ENCODE assay signal across 17 cellular contexts in genomic region chr7:33579561-33579960, GRCh38.
DNase-seq lines count a peak whose midpoint lies in the region; ATAC-seq and TF ChIP-seq lines count a peak whose summit lies in the region.
"Had no signal": no experiment of that assay in that cellular context is flagged by ENCODE, and none has a peak within 500 bp of the region (broad histone marks: within the 10 kb centered on the region; RNA-seq: fewer than 3 reads in every experiment).

No MANE protein-coding gene starts in this region.

- H3K4me1 ChIP-seq in left lung (no peaks in the 10 kb centered on the region), upper lobe of right lung (no peaks in the 10 kb centered on the region)

- no peaks in the 10 kb centered on the region for H3K36me3 ChIP-seq in left lung
- H3K36me3 ChIP-seq in upper lobe of right lung: no peaks in the 10 kb centered on the region

- H3K4me3 Mint-ChIP-seq in mesothelial cell of epicardium (no peak overlapping the region), glutamatergic neuron (ENCODE audit: unreplicated experiment) (no peak overlapping the region), T-cell (no peak overlapping the region)
- H3K4me3 Mint-ChIP-seq: CD4-positive, alpha-beta memory T cell; GM23338; H9 had no signal

- H3K27me3 Mint-ChIP-seq in mesothelial cell of epicardium (ENCODE audit: low read depth): no peaks in the 10 kb centered on the region
- H3K27me3 Mint-ChIP-seq in glutamatergic neuron (ENCODE audit: unreplicated experiment): peaks cover 1% of the 10 kb centered on the region
- no peaks in the 10 kb centered on the region for H3K27me3 Mint-ChIP-seq in T-cell
- H3K27me3 Mint-ChIP-seq: CD4-positive, alpha-beta memory T cell had no signal

- H3K36me3 Mint-ChIP-seq in mesothelial cell of epicardium (peaks cover 9% of the 10 kb centered on the region), glutamatergic neuron (ENCODE audit: unreplicated experiment) (no peaks in the 10 kb centered on the region), T-cell (peaks cover 18% of the 10 kb centered on the region)

- ATAC-seq in left lung (peak; percentile 61), omental fat pad (ENCODE audit: low FRiP score) (peak; percentile 57), upper lobe of right lung (peak; percentile 13), HG02610 (IDR thresholded peaks at IDR 0.05; ENCODE audit: unreplicated experiment) (no peak), T-cell (replicated peaks in 1 of 4) (no peak)
- ATAC-seq: GM23338, HCT116 had no signal

- H3K27ac ChIP-seq in left lung (no peak overlapping the region), upper lobe of right lung (no peak overlapping the region)

- DNase-seq in left lung (no peak), mesothelial cell of epicardium (ENCODE audit: low spot score in 2 of 2, unreplicated experiment in 2 of 2) (no peak), omental fat pad (ENCODE audit: low spot score) (no peak), upper lobe of right lung (no peak), glutamatergic neuron (no peak), T-cell (no peak)
- DNase-seq: C1 segment of cervical spinal cord; Calu3; CD4-positive, alpha-beta memory T cell; COR-L47; DMS53; DMS79 treated with DMSO at 0.1 percent for 48 hours; GF-D8; H9 had no signal

- TF ChIP-seq CTCF in left lung (IDR thresholded peaks at IDR 0.05) (no peak), mesothelial cell of epicardium (IDR thresholded peaks at IDR 0.05; ENCODE audit: unreplicated experiment) (no peak), omental fat pad (IDR thresholded peaks at IDR 0.05) (no peak), upper lobe of right lung (IDR thresholded peaks at IDR 0.05) (no peak), glutamatergic neuron (IDR thresholded peaks at IDR 0.05; ENCODE audit: partially characterized antibody, unreplicated experiment) (no peak)

- peaks cover 9% of the 10 kb centered on the region for H3K9me3 Mint-ChIP-seq in mesothelial cell of epicardium
- no peaks in the 10 kb centered on the region for H3K9me3 Mint-ChIP-seq in glutamatergic neuron (ENCODE audit: unreplicated experiment)
- H3K9me3 Mint-ChIP-seq in T-cell: peaks cover 3 to 18% (median 7%) of the 10 kb centered on the region in 3 donors

- peaks cover 0 to 4% of the 10 kb centered on the region in 2 donors for H3K9me3 ChIP-seq in left lung
- H3K9me3 ChIP-seq in upper lobe of right lung: no peaks in the 10 kb centered on the region

- POLR2A ChIA-PET in T-cell (lab: Charles Lee): no interaction called here

- intact Hi-C loops in left lung (cut with DNase I): no loop called here
- intact Hi-C loops in upper lobe of right lung (cut with DNase I): no loop called here

- H3K27ac Mint-ChIP-seq in mesothelial cell of epicardium: peak overlapping the region; percentile 35
- no peak overlapping the region for H3K27ac Mint-ChIP-seq in glutamatergic neuron (ENCODE audit: unreplicated experiment)
- no peak overlapping the region for H3K27ac Mint-ChIP-seq in T-cell
- H3K27ac Mint-ChIP-seq: CD4-positive, alpha-beta memory T cell; GM23338 had no signal

- H3K4me3 ChIP-seq in left lung (no peak overlapping the region), upper lobe of right lung (no peak overlapping the region)
- H3K4me3 ChIP-seq: GM23338 had no signal

- peaks cover 20% of the 10 kb centered on the region for H3K4me1 Mint-ChIP-seq in mesothelial cell of epicardium
- H3K4me1 Mint-ChIP-seq in glutamatergic neuron (ENCODE audit: low read depth, unreplicated experiment): peaks cover 7% of the 10 kb centered on the region
- H3K4me1 Mint-ChIP-seq in T-cell: no peaks in the 10 kb centered on the region
- H3K4me1 Mint-ChIP-seq: CD4-positive, alpha-beta memory T cell; H9 had no signal

- H3K27me3 ChIP-seq in left lung (no peaks in the 10 kb centered on the region), upper lobe of right lung (no peaks in the 10 kb centered on the region)

- CTCF ChIA-PET in T-cell (lab: Charles Lee): no interaction called here

Comparison
In these comparisons a context has a peak if more than half of its experiments do, and no peak if none do; other contexts are left out.
1. ATAC-seq: peak in left lung (single experiment), omental fat pad (single experiment) and upper lobe of right lung (single experiment); none in HG02610 (single experiment) and T-cell (0 of 4).